34 cellular contexts compared by ENCODE assay signal in genomic region chr2:160165095-160165494, GRCh38. TPM values are rescaled to one million over a fixed set of nuclear protein-coding genes. Genes with fewer than 3 reads are reported as not detected.
"Had no signal": no experiment of that assay in that cellular context is flagged by ENCODE, and none has a peak within 500 bp of the region (broad histone marks: within the 10 kb centered on the region; RNA-seq: fewer than 3 reads in every experiment).

No MANE protein-coding gene starts in this region.

- H3K27ac ChIP-seq: cardiac muscle cell, SJSA1, WERI-Rb-1 had no signal

- H3K9me3 ChIP-seq: adrenal gland, Peyer's patch, SJSA1 had no signal

- H3K27me3 ChIP-seq: adrenal gland, cardiac muscle cell, Peyer's patch, SJSA1 had no signal

- DNase-seq: activated CD4-positive, alpha-beta memory T cell treated with anti-CD3 and anti-CD28 coated beads, Interleukin-2, amount 10 ng/mL, durations not matched to agents 7 days and 5 days; activated CD4-positive, alpha-beta T cell treated with anti-CD3 and anti-CD28 coated beads for 1 hour; activated CD4-positive, alpha-beta T cell treated with anti-CD3 and anti-CD28 coated beads for 48 hours; activated CD4-positive, CD25-positive, alpha-beta regulatory T cell; activated gamma-delta T cell treated with Interleukin-2 at 50 U/mL for 16 hours; activated naive CD4-positive, alpha-beta T cell treated with anti-CD3 and anti-CD28 coated beads for 36 hours; activated T-cell treated with anti-CD3 and anti-CD28 coated beads, Interleukin-2, amount 50 U/mL, for 1 hour; activated T-cell treated with anti-CD3 and anti-CD28 coated beads, Interleukin-2, amount 50 U/mL, for 72 hours; anterior cingulate cortex; NCI-H1105; NCI-H1417 treated with DMSO at 0.1 percent for 48 hours; NCI-H1694; NCI-H1930; NCI-H2081 treated with DMSO at 0.1 percent for 48 hours; NCI-H345; NCI-H524 treated with DMSO at 0.1 percent for 48 hours; Peyer's patch; RPMI8226; SHP77 treated with DMSO at 0.1 percent for 48 hours; SW 1271; T-helper 1 cell; T-helper 2 cell; T-helper 9 cell; WERI-Rb-1 had no signal

- H3K36me3 Mint-ChIP-seq: activated naive CD4-positive, alpha-beta T cell treated with anti-CD3 and anti-CD28 coated beads, Interleukin-2, amount 50 U/mL, for 72 hours; brain had no signal

- H3K36me3 ChIP-seq: adrenal gland, cardiac muscle cell, Peyer's patch, SJSA1, WERI-Rb-1 had no signal

- FAIRE-seq: K562 had no signal

- H3K27ac Mint-ChIP-seq: activated CD4-positive, alpha-beta memory T cell treated with anti-CD3 and anti-CD28 coated beads, Interleukin-2, amount 10 ng/mL, durations not matched to agents 7 days and 5 days; activated naive CD4-positive, alpha-beta T cell treated with anti-CD3 and anti-CD28 coated beads for 36 hours; activated naive CD4-positive, alpha-beta T cell treated with anti-CD3 and anti-CD28 coated beads, Interleukin-2, amount 50 U/mL, for 72 hours; activated T-cell treated with anti-CD3 and anti-CD28 coated beads, Interleukin-2, amount 50 U/mL, for 72 hours; activated T-helper 2 cell treated with anti-CD3 and anti-CD28 coated beads, Interferon-gamma antibody, Interleukin-2, Interleukin-4, amounts not matched to agents 10 μg/mL and 5 μg/mL and 100 μg/mL, durations not matched to agents 14 hours and 24 hours and 36 hours; brain had no signal

- ATAC-seq: activated naive CD4-positive, alpha-beta T cell treated with anti-CD3 and anti-CD28 coated beads, Interleukin-2, amount 50 U/mL, for 72 hours; activated T-cell treated with anti-CD3 and anti-CD28 coated beads, Interleukin-2, amount 50 U/mL, for 72 hours; K562 had no signal

- H3K4me1 Mint-ChIP-seq: activated CD4-positive, alpha-beta memory T cell treated with anti-CD3 and anti-CD28 coated beads, Interleukin-2, amount 10 ng/mL, durations not matched to agents 7 days and 5 days; brain; central memory CD8-positive, alpha-beta T cell had no signal

- H3K9me3 Mint-ChIP-seq: activated CD4-positive, alpha-beta memory T cell treated with anti-CD3 and anti-CD28 coated beads, Interleukin-2, amount 10 ng/mL, durations not matched to agents 7 days and 5 days; activated naive CD4-positive, alpha-beta T cell treated with anti-CD3 and anti-CD28 coated beads for 36 hours; activated naive CD4-positive, alpha-beta T cell treated with anti-CD3 and anti-CD28 coated beads, Interleukin-2, amount 50 U/mL, for 72 hours; activated T-cell treated with anti-CD3 and anti-CD28 coated beads, Interleukin-2, amount 50 U/mL, for 72 hours; activated T-helper 2 cell treated with anti-CD3 and anti-CD28 coated beads, Interferon-gamma antibody, Interleukin-2, Interleukin-4, amounts not matched to agents 10 μg/mL and 5 μg/mL and 100 μg/mL, durations not matched to agents 14 hours and 24 hours and 36 hours; brain; central memory CD8-positive, alpha-beta T cell had no signal

- H3K4me3 ChIP-seq: cardiac muscle cell, K562, Peyer's patch, SJSA1 had no signal

- H3K4me1 ChIP-seq: SJSA1 had no signal

- H3K4me3 Mint-ChIP-seq: activated CD4-positive, alpha-beta memory T cell treated with anti-CD3 and anti-CD28 coated beads, Interleukin-2, amount 10 ng/mL, durations not matched to agents 7 days and 5 days; activated naive CD4-positive, alpha-beta T cell treated with anti-CD3 and anti-CD28 coated beads for 36 hours; activated T-cell treated with anti-CD3 and anti-CD28 coated beads, Interleukin-2, amount 50 U/mL, for 72 hours; brain; central memory CD8-positive, alpha-beta T cell had no signal

RNA-seq across cellular contexts. Expression of gene ITGB6, which starts 35.0 kb away (rescaled TPM):
- total RNA-seq: activated CD4-positive, alpha-beta memory T cell treated with anti-CD3 and anti-CD28 coated beads, Interleukin-2, amount 10 ng/mL, durations not matched to agents 7 days and 5 days; activated CD8-positive, alpha-beta memory T cell treated with anti-CD3 and anti-CD28 coated beads for 36 hours; activated naive CD4-positive, alpha-beta T cell treated with anti-CD3 and anti-CD28 coated beads for 36 hours; activated naive CD4-positive, alpha-beta T cell treated with anti-CD3 and anti-CD28 coated beads, Interleukin-2, amount 50 U/mL, for 72 hours; activated T-cell treated with anti-CD3 and anti-CD28 coated beads, Interleukin-2, amount 50 U/mL, for 72 hours; activated T-helper 2 cell treated with anti-CD3 and anti-CD28 coated beads, Interferon-gamma antibody, Interleukin-2, Interleukin-4, amounts not matched to agents 10 μg/mL and 5 μg/mL and 100 μg/mL, durations not matched to agents 14 hours and 24 hours and 36 hours; NCI-H460; SJSA1 had no signal
- polyA plus RNA-seq: K562 had no signal
